In genomic region chr6:65745614-65746013, GRCh38 we compare ENCODE assay signal across 15 cellular contexts. TPM values are rescaled to one million over a fixed set of nuclear protein-coding genes. Genes with fewer than 3 reads are reported as not detected.
DNase-seq lines count a peak whose midpoint lies in the region; ATAC-seq and TF ChIP-seq lines count a peak whose summit lies in the region.
"Had no signal": no experiment of that assay in that cellular context is flagged by ENCODE, and none has a peak within 500 bp of the region (broad histone marks: within the 10 kb centered on the region; RNA-seq: fewer than 3 reads in every experiment).

No MANE protein-coding gene starts in this region.

- BruUV-seq in MCF 10A (replicated peaks; lab: Mats Ljungman, UMichigan): no TSS peak
- BruUV-seq in mammary epithelial cell (replicated peaks; lab: Mats Ljungman, UMichigan): no TSS peak

- H3K79me1 ChIP-seq in neuronal stem cell (ENCODE audit: low read depth, low read length): no peaks in the 10 kb centered on the region

- TF ChIP-seq EP300 in sigmoid colon (IDR thresholded peaks at IDR 0.05): no peak

- peak overlapping the region; percentile 56 for H3K14ac ChIP-seq in neuronal stem cell (ENCODE audit: low read length)

- peak; percentile 3 for DNase-seq in MCF 10A (ENCODE audit: unreplicated experiment)
- no peak for DNase-seq in mammary epithelial cell
- DNase-seq in RWPE1 (ENCODE audit: low spot score): peak; percentile 2
- no peak for DNase-seq in neuronal stem cell (ENCODE audit: low spot score)
- no peak for DNase-seq in sigmoid colon
- DNase-seq in SIG-M5 (lab: John Stamatoyannopoulos, UW): no peak
- DNase-seq: CD4-positive, CD25-positive, alpha-beta regulatory T cell; DMS53; GM23248 had no signal

- no peak overlapping the region for H2BK5ac ChIP-seq in neuronal stem cell (ENCODE audit: low read length)

- H3K4me1 Mint-ChIP-seq in MCF 10A (ENCODE audit: insufficient read depth, unreplicated experiment): no peaks in the 10 kb centered on the region
- H3K4me1 Mint-ChIP-seq: CD4-positive, CD25-positive, alpha-beta regulatory T cell had no signal

- no peaks in the 10 kb centered on the region for H3K27me3 Mint-ChIP-seq in MCF 10A (ENCODE audit: insufficient read depth, unreplicated experiment)
- H3K27me3 Mint-ChIP-seq: CD4-positive, CD25-positive, alpha-beta regulatory T cell had no signal

- H3K4ac ChIP-seq in neuronal stem cell (ENCODE audit: low read length): no peak overlapping the region

- H3K27ac ChIP-seq in mammary epithelial cell (ENCODE audit: insufficient read depth, low read depth, low read length): no peak overlapping the region
- H3K27ac ChIP-seq in RWPE1: no peak overlapping the region
- H3K27ac ChIP-seq in neuronal stem cell (replicated peaks; ENCODE audit: low read length): no peak overlapping the region
- no peak overlapping the region for H3K27ac ChIP-seq in sigmoid colon
- H3K27ac ChIP-seq: 22Rv1; BLaER1 treated with 17β-estradiol and CSF1 and Interleukin-3, amounts not matched to agents 10 nM and 100 nM; GM23248 had no signal

- H3K9me3 ChIP-seq in mammary epithelial cell (replicated peaks; ENCODE audit: insufficient read depth, low read length) (peaks cover 27% of the 10 kb centered on the region), neuronal stem cell (replicated peaks in 1 of 2; ENCODE audit: control insufficient read depth in 2 of 2, insufficient read depth in 1 of 2, low read depth in 1 of 2, low read length in 2 of 2) (no peaks in the 10 kb centered on the region), sigmoid colon (no peaks in the 10 kb centered on the region)
- H3K9me3 ChIP-seq: HAP-1 had no signal

- H3K27me3 ChIP-seq in mammary epithelial cell (ENCODE audit: insufficient read depth, low read length) (no peaks in the 10 kb centered on the region), neuronal stem cell (ENCODE audit: control insufficient read depth in 3 of 3, insufficient read depth in 3 of 3, low read depth in 1 of 3, low read length in 3 of 3) (no peaks in the 10 kb centered on the region), sigmoid colon (no peaks in the 10 kb centered on the region)
- H3K27me3 ChIP-seq: BLaER1 treated with 17β-estradiol and CSF1 and Interleukin-3, amounts not matched to agents 10 nM and 100 nM had no signal

- CTCF ChIA-PET in MCF 10A (lab: Yijun Ruan, JAX): interaction anchor here (0.5 kb wide), 1 partner anchor 625 kb away, joined by 3 read pairs; no protein-coding TSS in a partner anchor
- CTCF ChIA-PET in mammary epithelial cell (lab: Charles Lee; ENCODE audit: low non-redundant PET): no interaction called here
- CTCF ChIA-PET in RWPE1 (lab: Yijun Ruan, JAX): interaction anchor here (0.6 kb wide), 1 partner anchor 1874 kb away, joined by 3 read pairs; no protein-coding TSS in a partner anchor

- no peak for TF ChIP-seq CTCF in MCF 10A (IDR thresholded peaks at IDR 0.05; ENCODE audit: unreplicated experiment)
- no peak for TF ChIP-seq CTCF in mammary epithelial cell (conservative IDR thresholded peaks at IDR 0.05 in 1 of 2, IDR thresholded peaks at IDR 0.05 in 1 of 2; ENCODE audit: extremely low read depth in 1 of 2, insufficient read depth in 1 of 2, low read depth in 1 of 2, low read length in 2 of 2)
- no peak for TF ChIP-seq CTCF in RWPE1 (conservative IDR thresholded peaks at IDR 0.05; ENCODE audit: low read depth)
- TF ChIP-seq CTCF in sigmoid colon (IDR thresholded peaks at IDR 0.05): no peak

- H3K36me3 ChIP-seq in mammary epithelial cell (ENCODE audit: insufficient read depth, low read length): no peaks in the 10 kb centered on the region
- no peaks in the 10 kb centered on the region for H3K36me3 ChIP-seq in neuronal stem cell (replicated peaks in 1 of 2; ENCODE audit: control insufficient read depth in 2 of 2, insufficient read depth in 2 of 2, low read length in 2 of 2)
- H3K36me3 ChIP-seq in sigmoid colon: no peaks in the 10 kb centered on the region
- H3K36me3 ChIP-seq: BLaER1 treated with 17β-estradiol and CSF1 and Interleukin-3, amounts not matched to agents 10 nM and 100 nM; HAP-1 had no signal

- H2AFZ ChIP-seq in mammary epithelial cell (ENCODE audit: low read depth, low read length): no peak overlapping the region
- no peak overlapping the region for H2AFZ ChIP-seq in neuronal stem cell (ENCODE audit: low read length)
- H2AFZ ChIP-seq: GM23248 had no signal

- no peak overlapping the region for H3K23ac ChIP-seq in neuronal stem cell (ENCODE audit: low read depth, low read length, poor library complexity)

- H2BK120ac ChIP-seq in neuronal stem cell (ENCODE audit: low read depth, low read length): no peak overlapping the region

- ATAC-seq in HG03196 (IDR thresholded peaks at IDR 0.05; ENCODE audit: unreplicated experiment): no peak
- ATAC-seq: GM12878, K562 had no signal

- in situ Hi-C loops in mammary epithelial cell (cut with MboI; ENCODE audit: low sequenced_read_pairs in 2 of 2): no loop called here

- H3K4me3 ChIP-seq in mammary epithelial cell (replicated peaks in 1 of 3; ENCODE audit: insufficient read depth in 1 of 3, low read depth in 2 of 3, low read length in 3 of 3) (no peak overlapping the region), neuronal stem cell (ENCODE audit: low read length in 2 of 2) (no peak overlapping the region), sigmoid colon (no peak overlapping the region)
- H3K4me3 ChIP-seq: BLaER1 treated with 17β-estradiol and CSF1 and Interleukin-3, amounts not matched to agents 10 nM and 100 nM; GM12878; GM23248; HAP-1; K562 had no signal

- H3K27ac Mint-ChIP-seq in MCF 10A (ENCODE audit: low read depth, unreplicated experiment): no peak overlapping the region
- H3K27ac Mint-ChIP-seq: CD4-positive, CD25-positive, alpha-beta regulatory T cell had no signal

- H4K91ac ChIP-seq in neuronal stem cell (ENCODE audit: low read depth, low read length, poor library complexity): no peak overlapping the region

- H3K18ac ChIP-seq in neuronal stem cell (ENCODE audit: low read length): peak overlapping the region; percentile 28

- H3K4me1 ChIP-seq in mammary epithelial cell (ENCODE audit: insufficient read depth, low read length) (no peaks in the 10 kb centered on the region), neuronal stem cell (ENCODE audit: control insufficient read depth in 2 of 2, insufficient read depth in 1 of 2, low read depth in 1 of 2, low read length in 2 of 2) (no peaks in the 10 kb centered on the region), sigmoid colon (no peaks in the 10 kb centered on the region)
- H3K4me1 ChIP-seq: BLaER1 treated with 17β-estradiol and CSF1 and Interleukin-3, amounts not matched to agents 10 nM and 100 nM; HAP-1 had no signal

- no peaks in the 10 kb centered on the region for H3K79me2 ChIP-seq in mammary epithelial cell (ENCODE audit: insufficient read depth, low read length)

- intact Hi-C loops in MCF 10A (cut with micrococcal nuclease) (no loop called here), mammary epithelial cell (cut with micrococcal nuclease) (no loop called here), sigmoid colon (cut with DNase I) (no loop called here)

- H2BK15ac ChIP-seq in neuronal stem cell (ENCODE audit: low read length): no peak overlapping the region

- H3K4me2 ChIP-seq in mammary epithelial cell (ENCODE audit: insufficient read depth, low read depth, low read length) (no peak overlapping the region), neuronal stem cell (ENCODE audit: insufficient read depth, low read length, poor library complexity, severe bottlenecking) (no peak overlapping the region)
- H3K4me2 ChIP-seq: BLaER1 treated with 17β-estradiol and CSF1 and Interleukin-3, amounts not matched to agents 10 nM and 100 nM had no signal

- POLR2A ChIA-PET in MCF 10A (lab: Yijun Ruan, JAX) (no interaction called here), RWPE1 (lab: Yijun Ruan, JAX; ENCODE audit: low non-redundant PET) (no interaction called here)

- H2BK12ac ChIP-seq in neuronal stem cell (ENCODE audit: low read length): no peak overlapping the region

- no peak overlapping the region for H3K4me3 Mint-ChIP-seq in MCF 10A (ENCODE audit: unreplicated experiment)
- H3K4me3 Mint-ChIP-seq: CD4-positive, CD25-positive, alpha-beta regulatory T cell had no signal

- H4K8ac ChIP-seq in neuronal stem cell (ENCODE audit: low read depth, low read length): no peak overlapping the region

- H3K9me3 Mint-ChIP-seq in MCF 10A (ENCODE audit: unreplicated experiment): peaks cover 4% of the 10 kb centered on the region

- no peak overlapping the region for H3K9ac ChIP-seq in mammary epithelial cell (ENCODE audit: insufficient read depth, low read length)
- H3K9ac ChIP-seq in neuronal stem cell (ENCODE audit: low read depth, low read length, poor library complexity): no peak overlapping the region
- H3K9ac ChIP-seq: BLaER1 treated with 17β-estradiol and CSF1 and Interleukin-3, amounts not matched to agents 10 nM and 100 nM; GM23248 had no signal

- H3K36me3 Mint-ChIP-seq in MCF 10A (ENCODE audit: insufficient read depth, unreplicated experiment): no peaks in the 10 kb centered on the region
- H3K36me3 Mint-ChIP-seq: CD4-positive, CD25-positive, alpha-beta regulatory T cell had no signal

- H4K20me1 ChIP-seq in mammary epithelial cell (ENCODE audit: insufficient read depth, low read length): no peaks in the 10 kb centered on the region
- H4K20me1 ChIP-seq: BLaER1 treated with 17β-estradiol and CSF1 and Interleukin-3, amounts not matched to agents 10 nM and 100 nM had no signal

- no peak overlapping the region for H2AK5ac ChIP-seq in neuronal stem cell (ENCODE audit: low read depth, low read length)

- WGBS in mammary epithelial cell (ENCODE audit: low coverage, missing lambda C conversion rate): 58% methylated on average over 2 of the region's 2 CpGs
- WGBS in neuronal stem cell (ENCODE audit: extremely low coverage in 2 of 2, insufficient read length in 2 of 2, insufficient replicate concordance in 1 of 2), 2 donors: no CpG with 5 or more reads among the region's 2 CpGs
- WGBS in sigmoid colon, 2 donors: 74 to 87% methylated on average over 2 of the region's 2 CpGs

- dilution Hi-C loops in mammary epithelial cell (cut with HindIII; ENCODE audit: low sequenced_read_pairs): no loop called here

- TF ChIP-seq POLR2A in sigmoid colon (IDR thresholded peaks at IDR 0.05): no peak

RNA-seq across cellular contexts. Expression of gene EYS, which starts 38.6 kb away (rescaled TPM):
- total RNA-seq in MCF 10A (2022): 1.5 and 1.6 TPM in 2 replicates
- total RNA-seq in mammary epithelial cell: under 1 TPM; under 0.01 to 0.05 TPM
- polyA plus RNA-seq in mammary epithelial cell: 0.14 TPM
- not detected for polyA minus RNA-seq in mammary epithelial cell
- 0.14 TPM for polyA plus RNA-seq in neuronal stem cell (2013, experiment 1 of 2)
- 0.07 TPM for polyA plus RNA-seq in neuronal stem cell (2013, experiment 2 of 2)
- total RNA-seq in sigmoid colon: not detected
- under 1 TPM in 2 of 3 donors, not detected in 1; 0.07 to 0.46 TPM for polyA plus RNA-seq in sigmoid colon
- total RNA-seq: CD4-positive, CD25-positive, alpha-beta regulatory T cell; GM23248 had no signal

Comparison
In these comparisons a context has a peak if more than half of its experiments do, and no peak if none do; other contexts are left out.
1. DNase-seq: peak in MCF 10A (single experiment) and RWPE1 (single experiment); none in mammary epithelial cell (single experiment), neuronal stem cell (single experiment), sigmoid colon (single experiment) and SIG-M5 (single experiment).